18 cellular contexts compared by ENCODE assay signal in the genomic region with DNA sequence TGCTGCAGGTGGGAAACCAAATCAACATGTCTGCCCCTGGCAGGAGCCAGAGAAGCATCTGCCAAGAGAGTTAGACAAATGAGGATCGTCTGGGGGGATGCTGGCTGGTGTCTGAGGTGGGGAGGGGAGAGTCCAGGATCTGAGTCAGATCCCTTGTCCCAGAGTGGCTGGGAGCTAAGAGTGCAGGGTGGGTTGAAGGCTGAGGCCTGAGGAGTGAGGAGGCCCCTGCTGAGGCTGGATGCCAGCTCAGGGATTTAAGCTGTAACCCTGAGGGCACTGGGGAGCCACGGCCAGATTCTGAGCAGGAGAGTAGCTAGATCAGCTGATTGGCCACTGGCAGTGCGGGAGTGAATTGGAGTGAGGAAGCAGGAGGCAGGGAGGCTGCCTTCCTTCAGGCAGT.
DNase-seq lines count a peak whose midpoint lies in the region; ATAC-seq and TF ChIP-seq lines count a peak whose summit lies in the region.
"Had no signal": no experiment of that assay in that cellular context is flagged by ENCODE, and none has a peak within 500 bp of the region (broad histone marks: within the 10 kb centered on the region; RNA-seq: fewer than 3 reads in every experiment).

No MANE protein-coding gene starts in this region.

- H3K4me2 ChIP-seq in HCT116 (ENCODE audit: low read length), result peak overlapping the region; percentile 78

- no TSS peak for BruUV-seq in HCT116 (replicated peaks; lab: Mats Ljungman, UMichigan)

- H3K27me3 ChIP-seq in HCT116 (ENCODE audit: insufficient read depth, low read length) (no peaks in the 10 kb centered on the region), colonic mucosa (no peaks in the 10 kb centered on the region)
- H3K27me3 ChIP-seq: brain microvascular endothelial cell had no signal

- H3K4me1 Mint-ChIP-seq in progenitor cell of endocrine pancreas (ENCODE audit: low read depth), result peaks cover 57% of the 10 kb centered on the region

- no peak for TF ChIP-seq POLR2A in HCT116 (IDR thresholded peaks at IDR 0.05; ENCODE audit: borderline replicate concordance, extremely low read depth, insufficient read depth, insufficient read length)

- ATAC-seq in HCT116, result no peak; the same call in 1 of the 2 replicates
- ATAC-seq: gastroesophageal sphincter had no signal

- intact Hi-C loops in HCT116 (cut with micrococcal nuclease), result no loop called here
- intact Hi-C loops in colonic mucosa (cut with DNase I), result no loop called here

- H3K27me3 Mint-ChIP-seq in progenitor cell of endocrine pancreas, result no peaks in the 10 kb centered on the region

- no peak for TF ChIP-seq RAD21 in HCT116 (IDR thresholded peaks at IDR 0.05; ENCODE audit: low read depth)

- H3K4me1 ChIP-seq in HCT116 (ENCODE audit: control insufficient read depth in 1 of 2, insufficient read depth in 2 of 2, low read length in 2 of 2) (peaks cover 49 to 63% of the 10 kb centered on the region in 2 experiments), colonic mucosa (no peaks in the 10 kb centered on the region)

- POLR2A ChIA-PET in HCT116 (lab: Charles Lee), result no interaction called here
- POLR2A ChIA-PET in RWPE1 (lab: Yijun Ruan, JAX; ENCODE audit: low non-redundant PET), result no interaction called here

- CTCF ChIA-PET in HCT116 (lab: Charles Lee) (interaction anchor here (1.5 kb wide), 1 partner anchor 36 kb away, joined by 6 read pairs; no protein-coding TSS in a partner anchor), RWPE1 (lab: Yijun Ruan, JAX) (interaction anchor here (0.7 kb wide), 1 partner anchor 120 kb away, joined by 3 read pairs; no protein-coding TSS in a partner anchor)

- no peaks in the 10 kb centered on the region for H3K36me3 ChIP-seq in HCT116 (ENCODE audit: control insufficient read depth in 1 of 2, insufficient read depth in 2 of 2, low read length in 2 of 2)
- H3K36me3 ChIP-seq in colonic mucosa, result no peaks in the 10 kb centered on the region
- H3K36me3 ChIP-seq: brain microvascular endothelial cell, esophagus muscularis mucosa, gastroesophageal sphincter had no signal

- H3K27ac Mint-ChIP-seq in progenitor cell of endocrine pancreas, result peak overlapping the region; percentile 100
- H3K27ac Mint-ChIP-seq: activated naive CD8-positive, alpha-beta T cell treated with anti-CD3 and anti-CD28 coated beads, Interleukin-2, amount 10 ng/mL, durations not matched to agents 7 days and 5 days; activated T-helper 1 cell treated with anti-CD3 and anti-CD28 coated beads, Interleukin-12 subunit alpha, Interleukin-12 subunit beta, Interleukin-2, Interleukin-4 antibody, amounts not matched to agents 30 ng/mL and 10 ng/mL and 1 ng/mL, durations not matched to agents 14 hours and 24 hours and 36 hours; dendritic cell treated with granulocyte-macrophage colony-stimulating factor and Interleukin-4, amounts not matched to agents 40 ng/mL and 50 ng/mL, for 4 days had no signal

- peak overlapping the region; percentile 55 for H3K4me3 Mint-ChIP-seq in progenitor cell of endocrine pancreas (ENCODE audit: low read depth)
- H3K4me3 Mint-ChIP-seq: activated naive CD8-positive, alpha-beta T cell treated with anti-CD3 and anti-CD28 coated beads, Interleukin-2, amount 10 ng/mL, durations not matched to agents 7 days and 5 days; activated T-helper 1 cell treated with anti-CD3 and anti-CD28 coated beads, Interleukin-12 subunit alpha, Interleukin-12 subunit beta, Interleukin-2, Interleukin-4 antibody, amounts not matched to agents 30 ng/mL and 10 ng/mL and 1 ng/mL, durations not matched to agents 14 hours and 24 hours and 36 hours; dendritic cell treated with granulocyte-macrophage colony-stimulating factor and Interleukin-4, amounts not matched to agents 40 ng/mL and 50 ng/mL, for 4 days had no signal

- no peaks in the 10 kb centered on the region for H3K79me2 ChIP-seq in HCT116 (ENCODE audit: insufficient read depth, low read length)

- H4K20me1 ChIP-seq in HCT116 (ENCODE audit: insufficient read depth), result no peaks in the 10 kb centered on the region

- peak overlapping the region; percentile 59 for H3K9ac ChIP-seq in HCT116 (ENCODE audit: low read length)
- H3K9ac ChIP-seq in colonic mucosa (ENCODE audit: low read depth in 2 of 2, low read length in 2 of 2), result no peak overlapping the region

- no peak for DNase-seq in HCT116 (ENCODE audit: low read depth, low spot score)
- DNase-seq in RWPE1 (ENCODE audit: low spot score), result no peak
- DNase-seq in islet precursor cell, result peak; percentile 83
- no peak for DNase-seq in progenitor cell of endocrine pancreas (ENCODE audit: low spot score, unreplicated experiment)
- no peak for DNase-seq in NCI-H128 (lab: John Stamatoyannopoulos, UW; ENCODE audit: unreplicated experiment)
- no peak for DNase-seq in AG08396 (ENCODE audit: low spot score)
- DNase-seq in colonic mucosa, result no peak
- DNase-seq: activated naive CD8-positive, alpha-beta T cell treated with anti-CD3 and anti-CD28 coated beads, Interleukin-2, amount 10 ng/mL, durations not matched to agents 7 days and 5 days; AML-193; brain microvascular endothelial cell; COR-L47; GOT3; left cardiac atrium; NCI-H1436 had no signal

- no peaks in the 10 kb centered on the region for H3K9me2 ChIP-seq in HCT116 (ENCODE audit: insufficient read depth)

- no peaks in the 10 kb centered on the region for H3K9me3 ChIP-seq in HCT116 (ENCODE audit: control insufficient read depth in 1 of 2, insufficient read depth in 1 of 2, low read depth in 1 of 2, low read length in 2 of 2)
- H3K9me3 ChIP-seq in colonic mucosa, result no peaks in the 10 kb centered on the region
- H3K9me3 ChIP-seq: esophagus muscularis mucosa, gastroesophageal sphincter had no signal

- no peak overlapping the region for H3K4me3 ChIP-seq in HCT116 (replicated peaks in 1 of 2; ENCODE audit: low read depth in 1 of 2, low read length in 2 of 2)
- H3K4me3 ChIP-seq in colonic mucosa, result no peak overlapping the region
- H3K4me3 ChIP-seq: esophagus muscularis mucosa, gastroesophageal sphincter had no signal

- peak overlapping the region; percentile 63; the same call in 1 of the 2 replicates for H3K27ac ChIP-seq in HCT116 (ENCODE audit: low read depth, low read length)
- H3K27ac ChIP-seq in RWPE1, result peak overlapping the region; percentile 31
- H3K27ac ChIP-seq in colonic mucosa, result no peak overlapping the region
- H3K27ac ChIP-seq: brain microvascular endothelial cell, esophagus muscularis mucosa, gastroesophageal sphincter had no signal

- RAD21 ChIA-PET in HCT116 (lab: Charles Lee; ENCODE audit: low non-redundant PET in 1 of 2, low total read pairs in 2 of 2, uncharacterized antibody in 2 of 2, unreplicated experiment in 2 of 2), result no interaction called here

- H3K9me3 Mint-ChIP-seq in progenitor cell of endocrine pancreas (ENCODE audit: low read depth), result no peaks in the 10 kb centered on the region
- H3K9me3 Mint-ChIP-seq: activated naive CD8-positive, alpha-beta T cell treated with anti-CD3 and anti-CD28 coated beads, Interleukin-2, amount 10 ng/mL, durations not matched to agents 7 days and 5 days; activated T-helper 1 cell treated with anti-CD3 and anti-CD28 coated beads, Interleukin-12 subunit alpha, Interleukin-12 subunit beta, Interleukin-2, Interleukin-4 antibody, amounts not matched to agents 30 ng/mL and 10 ng/mL and 1 ng/mL, durations not matched to agents 14 hours and 24 hours and 36 hours; dendritic cell treated with granulocyte-macrophage colony-stimulating factor and Interleukin-4, amounts not matched to agents 40 ng/mL and 50 ng/mL, for 4 days had no signal

- H2AFZ ChIP-seq in HCT116 (ENCODE audit: low read depth, low read length, poor library complexity, severe bottlenecking), result no peak overlapping the region

- TF ChIP-seq CTCF in HCT116 (IDR thresholded peaks at IDR 0.05 in 2 of 3, conservative IDR thresholded peaks at IDR 0.05 in 1 of 3; ENCODE audit: borderline replicate concordance in 1 of 3, insufficient read depth in 1 of 3, low read depth in 2 of 3, low read length in 2 of 3) (no peak), RWPE1 (conservative IDR thresholded peaks at IDR 0.05; ENCODE audit: low read depth) (no peak), progenitor cell of endocrine pancreas (IDR thresholded peaks at IDR 0.05; ENCODE audit: unreplicated experiment) (no peak), colonic mucosa (IDR thresholded peaks at IDR 0.05) (no peak)

- H3K36me3 Mint-ChIP-seq in progenitor cell of endocrine pancreas (ENCODE audit: insufficient read depth), result no peaks in the 10 kb centered on the region
- H3K36me3 Mint-ChIP-seq: activated naive CD8-positive, alpha-beta T cell treated with anti-CD3 and anti-CD28 coated beads, Interleukin-2, amount 10 ng/mL, durations not matched to agents 7 days and 5 days had no signal

TF ChIP-seq in HCT116, 20 proteins besides CTCF, POLR2A, EP300 and RAD21:
- TF ChIP-seq FOSL1 (IDR thresholded peaks at IDR 0.05; ENCODE audit: low read depth) (no peak), EGR1 (IDR thresholded peaks at IDR 0.05; ENCODE audit: low read depth) (no peak), ELF1 (IDR thresholded peaks at IDR 0.05; ENCODE audit: borderline replicate concordance, low read depth) (no peak), YY1 (IDR thresholded peaks at IDR 0.05; ENCODE audit: extremely low read depth, insufficient replicate concordance, low read depth, low read length) (no peak), TCF7L2 (IDR thresholded peaks at IDR 0.05; ENCODE audit: borderline replicate concordance, extremely low read depth, insufficient read depth, insufficient read length) (no peak), ZNF274 (IDR thresholded peaks at IDR 0.05; ENCODE audit: low read depth, low read length) (no peak), EZH2phosphoT487 (IDR thresholded peaks at IDR 0.05; ENCODE audit: borderline replicate concordance) (no peak), SP1 (IDR thresholded peaks at IDR 0.05; ENCODE audit: low read depth) (no peak), POLR2AphosphoS5 (IDR thresholded peaks at IDR 0.05; ENCODE audit: low read depth, low read length) (no peak)
- TF ChIP-seq, protein P1, sequence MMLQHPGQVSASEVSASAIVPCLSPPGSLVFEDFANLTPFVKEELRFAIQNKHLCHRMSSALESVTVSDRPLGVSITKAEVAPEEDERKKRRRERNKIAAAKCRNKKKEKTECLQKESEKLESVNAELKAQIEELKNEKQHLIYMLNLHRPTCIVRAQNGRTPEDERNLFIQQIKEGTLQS (IDR thresholded peaks at IDR 0.05), result no peak
- TF ChIP-seq, protein P2, sequence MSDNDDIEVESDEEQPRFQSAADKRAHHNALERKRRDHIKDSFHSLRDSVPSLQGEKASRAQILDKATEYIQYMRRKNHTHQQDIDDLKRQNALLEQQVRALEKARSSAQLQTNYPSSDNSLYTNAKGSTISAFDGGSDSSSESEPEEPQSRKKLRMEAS (IDR thresholded peaks at IDR 0.05), result no peak
